Comparison of ENCODE assay signal across 1 cellular context in the genomic region with DNA sequence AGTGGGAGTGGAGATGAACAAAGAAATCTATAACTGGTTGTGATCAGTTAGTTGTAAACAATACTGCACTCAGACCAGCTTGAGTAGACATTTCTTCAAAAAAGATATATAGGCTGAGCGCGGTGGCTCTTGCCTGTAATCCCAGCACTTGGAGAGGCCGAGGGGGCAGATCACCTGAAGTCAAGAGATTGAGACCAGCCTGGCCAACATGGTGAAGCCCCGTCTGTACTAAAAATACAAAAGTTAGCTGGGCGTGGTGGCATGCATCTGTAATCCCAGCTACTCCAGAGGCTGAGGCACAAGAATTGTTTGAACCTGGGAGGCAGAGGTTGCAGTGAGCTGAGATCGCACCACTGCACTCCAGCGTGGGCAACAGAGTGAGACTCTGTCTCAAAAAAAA. TPM values are rescaled to one million over a fixed set of nuclear protein-coding genes. Genes with fewer than 3 reads are reported as not detected.
"Had no signal": no experiment of that assay in that cellular context is flagged by ENCODE, and none has a peak within 500 bp of the region (broad histone marks: within the 10 kb centered on the region; RNA-seq: fewer than 3 reads in every experiment).

No MANE protein-coding gene starts in this region.

RNA-seq across cellular contexts. Expression of a gene that starts 26.9 kb away (rescaled TPM):
- total RNA-seq: GM12878 had no signal
